Comparison of ENCODE assay signal across 1 cellular context in the genomic region with DNA sequence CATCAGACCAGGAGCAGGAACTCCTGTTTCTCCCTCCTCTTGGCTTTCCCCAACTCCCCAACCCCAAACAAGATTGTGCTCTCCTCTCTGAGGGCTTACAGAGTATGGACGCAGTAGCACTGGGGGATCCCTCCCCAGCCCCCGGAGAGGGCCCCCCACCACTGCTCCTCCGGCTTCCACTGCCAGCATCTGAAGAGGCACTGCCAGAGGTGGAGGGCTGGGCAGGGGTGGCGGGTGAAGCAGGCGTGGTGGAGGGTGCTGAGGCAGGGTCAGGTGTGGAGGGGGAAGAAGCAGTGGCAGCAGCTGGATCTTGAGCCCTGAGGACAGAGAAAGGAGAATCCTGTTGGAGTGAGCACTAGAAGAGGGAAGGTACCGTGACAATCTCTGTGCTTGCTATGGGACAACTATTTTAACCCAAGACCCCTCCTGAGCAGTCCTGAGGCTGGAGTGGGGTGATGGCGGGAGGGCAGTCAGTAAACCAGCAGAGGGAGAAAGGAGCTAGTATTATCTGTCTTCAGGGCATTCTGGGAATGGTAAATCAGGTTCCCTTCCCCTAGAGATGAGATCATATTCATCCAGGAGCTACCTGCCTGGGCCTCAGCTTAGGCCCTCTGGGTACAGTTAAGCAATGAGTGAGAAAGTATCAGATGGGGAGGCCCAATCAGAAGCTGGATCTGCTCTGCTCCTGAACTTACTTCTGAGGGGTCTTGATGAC.
TF ChIP-seq lines count a peak whose summit lies in the region.

No MANE protein-coding gene starts in this region.

TF ChIP-seq in GM23338, 12 proteins besides CTCF, POLR2A, EP300 and RAD21:
- TF ChIP-seq CREB1 (CRISPR knock-in tag; IDR thresholded peaks at IDR 0.05; ENCODE audit: low read depth) (no peak), ZNF331 (CRISPR knock-in tag; IDR thresholded peaks at IDR 0.05; ENCODE audit: low read depth) (no peak), ZNF114 (CRISPR knock-in tag; IDR thresholded peaks at IDR 0.05) (no peak), EZH2phosphoT487 (IDR thresholded peaks at IDR 0.05; ENCODE audit: unreplicated experiment) (no peak), NANOG (IDR thresholded peaks at IDR 0.05; ENCODE audit: borderline replicate concordance) (no peak), ZNF462 (CRISPR knock-in tag; IDR thresholded peaks at IDR 0.05) (no peak), STAT1 (IDR thresholded peaks at IDR 0.05; ENCODE audit: unreplicated experiment) (no peak), POLR2AphosphoS5 (IDR thresholded peaks at IDR 0.05; ENCODE audit: low read depth) (no peak), EZH2 (IDR thresholded peaks at IDR 0.05; ENCODE audit: low read depth, unreplicated experiment) (no peak), JUNB (IDR thresholded peaks at IDR 0.05; ENCODE audit: unreplicated experiment) (no peak)
- TF ChIP-seq, protein P1, sequence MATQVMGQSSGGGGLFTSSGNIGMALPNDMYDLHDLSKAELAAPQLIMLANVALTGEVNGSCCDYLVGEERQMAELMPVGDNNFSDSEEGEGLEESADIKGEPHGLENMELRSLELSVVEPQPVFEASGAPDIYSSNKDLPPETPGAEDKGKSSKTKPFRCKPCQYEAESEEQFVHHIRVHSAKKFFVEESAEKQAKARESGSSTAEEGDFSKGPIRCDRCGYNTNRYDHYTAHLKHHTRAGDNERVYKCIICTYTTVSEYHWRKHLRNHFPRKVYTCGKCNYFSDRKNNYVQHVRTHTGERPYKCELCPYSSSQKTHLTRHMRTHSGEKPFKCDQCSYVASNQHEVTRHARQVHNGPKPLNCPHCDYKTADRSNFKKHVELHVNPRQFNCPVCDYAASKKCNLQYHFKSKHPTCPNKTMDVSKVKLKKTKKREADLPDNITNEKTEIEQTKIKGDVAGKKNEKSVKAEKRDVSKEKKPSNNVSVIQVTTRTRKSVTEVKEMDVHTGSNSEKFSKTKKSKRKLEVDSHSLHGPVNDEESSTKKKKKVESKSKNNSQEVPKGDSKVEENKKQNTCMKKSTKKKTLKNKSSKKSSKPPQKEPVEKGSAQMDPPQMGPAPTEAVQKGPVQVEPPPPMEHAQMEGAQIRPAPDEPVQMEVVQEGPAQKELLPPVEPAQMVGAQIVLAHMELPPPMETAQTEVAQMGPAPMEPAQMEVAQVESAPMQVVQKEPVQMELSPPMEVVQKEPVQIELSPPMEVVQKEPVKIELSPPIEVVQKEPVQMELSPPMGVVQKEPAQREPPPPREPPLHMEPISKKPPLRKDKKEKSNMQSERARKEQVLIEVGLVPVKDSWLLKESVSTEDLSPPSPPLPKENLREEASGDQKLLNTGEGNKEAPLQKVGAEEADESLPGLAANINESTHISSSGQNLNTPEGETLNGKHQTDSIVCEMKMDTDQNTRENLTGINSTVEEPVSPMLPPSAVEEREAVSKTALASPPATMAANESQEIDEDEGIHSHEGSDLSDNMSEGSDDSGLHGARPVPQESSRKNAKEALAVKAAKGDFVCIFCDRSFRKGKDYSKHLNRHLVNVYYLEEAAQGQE (IDR thresholded peaks at IDR 0.05; ENCODE audit: unreplicated experiment): no peak
- TF ChIP-seq, protein P2, sequence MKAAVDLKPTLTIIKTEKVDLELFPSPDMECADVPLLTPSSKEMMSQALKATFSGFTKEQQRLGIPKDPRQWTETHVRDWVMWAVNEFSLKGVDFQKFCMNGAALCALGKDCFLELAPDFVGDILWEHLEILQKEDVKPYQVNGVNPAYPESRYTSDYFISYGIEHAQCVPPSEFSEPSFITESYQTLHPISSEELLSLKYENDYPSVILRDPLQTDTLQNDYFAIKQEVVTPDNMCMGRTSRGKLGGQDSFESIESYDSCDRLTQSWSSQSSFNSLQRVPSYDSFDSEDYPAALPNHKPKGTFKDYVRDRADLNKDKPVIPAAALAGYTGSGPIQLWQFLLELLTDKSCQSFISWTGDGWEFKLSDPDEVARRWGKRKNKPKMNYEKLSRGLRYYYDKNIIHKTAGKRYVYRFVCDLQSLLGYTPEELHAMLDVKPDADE (IDR thresholded peaks at IDR 0.05): no peak
